In the genomic region with DNA sequence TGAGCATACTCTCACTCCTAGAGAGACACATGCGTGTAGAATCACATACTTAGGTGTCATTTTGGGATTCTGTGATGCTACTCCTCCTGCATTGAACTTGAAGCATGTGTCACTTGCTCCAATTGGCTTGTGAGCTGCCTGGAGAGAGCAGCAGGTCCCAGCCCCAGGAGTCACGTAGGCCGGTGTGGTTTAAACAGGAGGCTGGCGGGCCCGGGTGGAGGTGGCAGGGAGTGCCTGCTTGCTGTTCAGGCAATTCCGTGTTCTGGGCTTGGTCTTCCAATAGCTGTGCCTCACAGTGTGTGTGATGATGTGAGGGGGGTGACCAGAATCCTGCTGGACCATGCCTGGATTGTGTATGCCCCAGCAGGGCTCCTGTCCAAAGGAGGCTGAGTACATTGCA, we compare ENCODE assay signal across 24 cellular contexts.
"Had no signal": no experiment of that assay in that cellular context is flagged by ENCODE, and none has a peak within 500 bp of the region (broad histone marks: within the 10 kb centered on the region; RNA-seq: fewer than 3 reads in every experiment).

No MANE protein-coding gene starts in this region.

- ATAC-seq: HepG2, PC-3, Right ventricle myocardium inferior, SK-N-SH treated with all-trans-retinoic acid at 6 μM for 48 hours had no signal

- H3K27me3 ChIP-seq: Peyer's patch, SJCRH30 had no signal

- H3K27ac ChIP-seq: Peyer's patch, SJCRH30 had no signal

- H3K4me1 ChIP-seq: Peyer's patch, SJCRH30 had no signal

- H3K9me3 ChIP-seq: Peyer's patch, SJCRH30 had no signal

- H3K4me3 ChIP-seq: Peyer's patch, SJCRH30 had no signal

- DNase-seq: IMR-90; Karpas-422; KG1; MM.1S; NCI-H1092 treated with DMSO at 0.1 percent for 48 hours; NCI-H1436; NCI-H187; NCI-H2029; NCI-H2081 treated with DMSO at 0.1 percent for 48 hours; NCI-H2171; NCI-H226; NCI-H446; NCI-H510A; NCI-H524 treated with DMSO at 0.1 percent for 48 hours; NCI-H69; NCI-H774; NK-92 treated with Interleukin-12 subunit alpha and Interleukin-12 subunit beta, amount 100 ng/mL, for 24 hours; PC-3; Peyer's patch; SHP77 treated with DMSO at 0.1 percent for 48 hours; SJCRH30 had no signal
